ENCODE assay signal across 12 cellular contexts in the genomic region with DNA sequence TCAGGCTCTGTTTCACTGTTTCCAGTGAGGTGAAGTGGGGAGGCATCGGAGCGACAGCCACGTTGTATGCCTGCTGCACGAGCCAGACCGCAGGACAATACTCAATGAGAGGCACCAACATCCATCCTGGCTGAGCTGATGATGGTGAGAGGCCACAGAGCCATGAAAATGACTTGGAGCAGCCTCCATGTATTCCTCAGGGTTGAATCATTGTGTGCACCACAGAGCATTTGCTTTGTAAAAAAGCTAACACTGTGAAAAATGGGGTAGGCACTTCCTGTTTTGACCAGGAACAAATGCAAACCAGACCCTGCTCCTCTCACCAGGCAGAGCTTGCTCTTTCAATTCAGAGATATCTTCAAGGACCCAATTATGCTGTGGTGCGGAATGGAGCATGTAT.
DNase-seq lines count a peak whose midpoint lies in the region; ATAC-seq, FAIRE-seq and TF ChIP-seq lines count a peak whose summit lies in the region.
"Had no signal": no experiment of that assay in that cellular context is flagged by ENCODE, and none has a peak within 500 bp of the region (broad histone marks: within the 10 kb centered on the region; RNA-seq: fewer than 3 reads in every experiment).

No MANE protein-coding gene starts in this region.

- H3K9ac ChIP-seq in HepG2 (ENCODE audit: insufficient read depth, low read depth, low read length), result no peak overlapping the region
- H3K9ac ChIP-seq in SK-N-MC (ENCODE audit: insufficient read length), result no peak overlapping the region

- no peak for TF ChIP-seq CTCF in HepG2 (CRISPR knock-in tag; IDR thresholded peaks at IDR 0.05)
- no peak for TF ChIP-seq CTCF in right lobe of liver (IDR thresholded peaks at IDR 0.05)

- H3K4me1 ChIP-seq in HepG2 (ENCODE audit: insufficient read depth, low read length), result peaks cover 75% of the 10 kb centered on the region
- peaks cover 0 to 28% (median 5%) of the 10 kb centered on the region in 4 donors for H3K4me1 ChIP-seq in right lobe of liver

- TF ChIP-seq EP300 in HepG2 (IDR thresholded peaks at IDR 0.05; ENCODE audit: low read depth in 2 of 2, low read length in 2 of 2) (no peak), HepG2 (CRISPR knock-in tag; IDR thresholded peaks at IDR 0.05; ENCODE audit: borderline replicate concordance) (no peak)

- BruUV-seq in HepG2 (replicated peaks; lab: Mats Ljungman, UMichigan), result no TSS peak

- H3K4me3 ChIP-seq in HepG2 (replicated peaks in 1 of 3; ENCODE audit: insufficient read depth in 1 of 3, low read depth in 2 of 3, low read length in 3 of 3), result no peak overlapping the region
- H3K4me3 ChIP-seq in right lobe of liver, result no peak overlapping the region
- H3K4me3 ChIP-seq in SK-N-MC, result no peak overlapping the region
- H3K4me3 ChIP-seq: heart left ventricle had no signal

- in situ Hi-C loops in HepG2 (cut with HindIII; ENCODE audit: extremely low pct_ligation_motif_present, low pct_unique_long_range_greater_than_20kb), result loop anchor here (5.0 to 10.0 kb wide), 2 partner anchors 884 to 1171 kb away; partner anchors contain the start of gene TRIB2

- H3K27me3 ChIP-seq in HepG2 (ENCODE audit: control insufficient read depth in 1 of 2, insufficient read depth in 2 of 2, low read length in 2 of 2), result peaks cover 1 to 11% of the 10 kb centered on the region in 2 experiments; a peak in 2 of 5 replicates
- H3K27me3 ChIP-seq in right lobe of liver, result no peaks in the 10 kb centered on the region

- H2AFZ ChIP-seq in HepG2 (ENCODE audit: low read length), result peak overlapping the region; percentile 33

- TF ChIP-seq RAD21 in HepG2 (CRISPR knock-in tag; IDR thresholded peaks at IDR 0.05), result no peak

- H3K4me2 ChIP-seq in HepG2 (ENCODE audit: low read depth, low read length), result peak overlapping the region; percentile 22; the same call in 1 of the 2 replicates

- peaks cover 39 to 49% (median 42%) of the 10 kb centered on the region in 3 donors for H3K4me1 Mint-ChIP-seq in T-cell

- H3K9me3 ChIP-seq in HepG2 (ENCODE audit: low read length), result peaks cover 5% of the 10 kb centered on the region; the same call in 1 of the 2 replicates
- no peaks in the 10 kb centered on the region for H3K9me3 ChIP-seq in right lobe of liver
- H3K9me3 ChIP-seq in SK-N-MC (ENCODE audit: low read depth, low read length), result no peaks in the 10 kb centered on the region

- TF ChIP-seq POLR2A in HepG2 (IDR thresholded peaks at IDR 0.05; ENCODE audit: insufficient read depth in 1 of 2, low read depth in 2 of 2, low read length in 2 of 2) (no peak), right lobe of liver (IDR thresholded peaks at IDR 0.05) (no peak)

- no peak for ATAC-seq in HepG2
- ATAC-seq in right lobe of liver, result no peak
- ATAC-seq in GM19328 (IDR thresholded peaks at IDR 0.05; ENCODE audit: unreplicated experiment), result no peak
- no peak for ATAC-seq in T-cell (replicated peaks in 1 of 4)
- no peak for ATAC-seq in HG03565 (IDR thresholded peaks at IDR 0.05; ENCODE audit: unreplicated experiment)
- ATAC-seq: heart left ventricle had no signal

- H3K27me3 Mint-ChIP-seq in T-cell, result no peaks in the 10 kb centered on the region

- POLR2A ChIA-PET in HepG2 (lab: Yijun Ruan, JAX), result interaction anchor here (1.6 kb wide), 1 partner anchor 14 kb away, joined by 4 read pairs; no protein-coding TSS in a partner anchor
- POLR2A ChIA-PET in T-cell (lab: Charles Lee), result no interaction called here

- H4K20me1 ChIP-seq in HepG2 (ENCODE audit: insufficient read depth, low read length), result no peaks in the 10 kb centered on the region

- H3K36me3 Mint-ChIP-seq in T-cell, result peaks cover 2% of the 10 kb centered on the region

- H3K36me3 ChIP-seq in HepG2 (replicated peaks in 1 of 2; ENCODE audit: control insufficient read depth in 1 of 2, insufficient read depth in 2 of 2, low read length in 2 of 2) (no peaks in the 10 kb centered on the region), right lobe of liver (no peaks in the 10 kb centered on the region), SK-N-MC (ENCODE audit: insufficient read depth, low read length) (no peaks in the 10 kb centered on the region)
- H3K36me3 ChIP-seq: heart left ventricle had no signal

- H3K27ac ChIP-seq in HepG2 (ENCODE audit: extremely low read length, insufficient read depth, low read length) (no peak overlapping the region), right lobe of liver (no peak overlapping the region), SK-N-MC (no peak overlapping the region)
- H3K27ac ChIP-seq: heart left ventricle had no signal

- H3K9me3 Mint-ChIP-seq in T-cell, result peaks cover 10 to 11% (median 11%) of the 10 kb centered on the region in 3 donors

- no peak overlapping the region for H3K27ac Mint-ChIP-seq in T-cell

- intact Hi-C loops in HepG2 (cut with micrococcal nuclease; ENCODE audit: unreplicated experiment), result no loop called here
- intact Hi-C loops in right lobe of liver (cut with DNase I), result no loop called here

- FAIRE-seq in HepG2 (lab: Jason Lieb, UNC), result no peak
- FAIRE-seq: TTC549 had no signal

- no peak for DNase-seq in HepG2 (ENCODE audit: low spot score)
- DNase-seq in right lobe of liver, result no peak
- DNase-seq in SK-N-MC (ENCODE audit: low read depth, low spot score), result peak; percentile 24
- DNase-seq in fibroblast of peridontal ligament (ENCODE audit: extremely low read depth), result peak; percentile 77
- no peak for DNase-seq in CD1c-positive myeloid dendritic cell (ENCODE audit: extremely low spot score)
- DNase-seq in T-cell, result no peak
- DNase-seq: NCI-H226, RPMI8226 had no signal

- H3K4me3 Mint-ChIP-seq in T-cell, result no peak overlapping the region

- no peaks in the 10 kb centered on the region for H3K79me2 ChIP-seq in HepG2 (ENCODE audit: insufficient read depth, low read length)

- CTCF ChIA-PET in HepG2 (lab: Yijun Ruan, JAX; ENCODE audit: low intra/inter-chr PET ratio, low total read pairs) (no interaction called here), T-cell (lab: Charles Lee) (no interaction called here)

- 64% methylated on average over 6 of the region's 6 CpGs for WGBS in HepG2 (ENCODE audit: low lambda C conversion rate)
- 100% methylated on average over 1 of the region's 6 CpGs for WGBS in right lobe of liver (ENCODE audit: insufficient coverage, low coverage, low lambda C conversion rate, missing lambda C conversion rate)

TF ChIP-seq in HepG2, 621 proteins besides CTCF, POLR2A, EP300 and RAD21:
- TF ChIP-seq GABPA (IDR thresholded peaks at IDR 0.05; ENCODE audit: low read depth, low read length) (no peak), GABPA (CRISPR knock-in tag; IDR thresholded peaks at IDR 0.05; ENCODE audit: low read depth) (peak; percentile 26; the same call in 1 of the 2 replicates), MTF1 (CRISPR knock-in tag; IDR thresholded peaks at IDR 0.05) (no peak), FOSL2 (CRISPR knock-in tag; IDR thresholded peaks at IDR 0.05) (peak; percentile 37; the same call in 1 of the 2 replicates), MAFK (conservative IDR thresholded peaks at IDR 0.05 in 1 of 2, IDR thresholded peaks at IDR 0.05 in 1 of 2; ENCODE audit: low read length in 2 of 2) (no peak), ELF3 (CRISPR knock-in tag; IDR thresholded peaks at IDR 0.05) (peak; percentile 35; the same call in 1 of the 2 replicates)

Comparison
In these comparisons a context has a peak if more than half of its experiments do, and no peak if none do; other contexts are left out.
1. DNase-seq: peak in SK-N-MC (single experiment) and fibroblast of peridontal ligament (single experiment); none in HepG2 (single experiment), right lobe of liver (0 of 3), CD1c-positive myeloid dendritic cell (single experiment) and T-cell (0 of 34).